19 cellular contexts compared by ENCODE assay signal in the genomic region with DNA sequence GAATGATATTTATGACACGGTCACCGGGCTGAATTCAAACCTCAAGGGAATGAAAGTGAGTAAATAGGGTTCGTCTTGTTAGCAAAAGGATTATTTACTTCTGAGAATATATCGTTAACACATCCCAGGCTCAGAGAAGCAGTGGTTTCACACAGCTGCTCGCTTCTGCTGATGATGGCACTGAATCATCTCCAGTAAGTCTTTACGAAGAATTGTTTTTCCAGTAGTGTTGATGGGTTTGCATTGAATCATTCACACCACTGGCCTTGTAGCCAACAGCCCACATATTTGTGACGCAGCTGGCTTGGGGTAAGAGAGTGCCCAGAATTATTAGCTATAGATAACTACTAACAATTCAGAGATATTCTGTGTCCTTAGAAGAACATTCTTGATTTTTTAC.
DNase-seq lines count a peak whose midpoint lies in the region; ATAC-seq and TF ChIP-seq lines count a peak whose summit lies in the region.
"Had no signal": no experiment of that assay in that cellular context is flagged by ENCODE, and none has a peak within 500 bp of the region (broad histone marks: within the 10 kb centered on the region; RNA-seq: fewer than 3 reads in every experiment).

No MANE protein-coding gene starts in this region.

- peaks cover 15% of the 10 kb centered on the region for H3K36me3 Mint-ChIP-seq in nephron progenitor cell (ENCODE audit: low read depth)
- H3K36me3 Mint-ChIP-seq: activated CD8-positive, alpha-beta memory T cell treated with anti-CD3 and anti-CD28 coated beads, Interleukin-2, amount 10 ng/mL, durations not matched to agents 7 days and 5 days; activated naive CD4-positive, alpha-beta T cell treated with anti-CD3 and anti-CD28 coated beads, Interleukin-2, amount 10 ng/mL, durations not matched to agents 7 days and 5 days had no signal

- H3K4me3 Mint-ChIP-seq in nephron progenitor cell, result no peak overlapping the region
- H3K4me3 Mint-ChIP-seq: activated CD4-positive, alpha-beta T cell treated with anti-CD3 and anti-CD28 coated beads, Interleukin-2, amount 10 ng/mL, durations not matched to agents 24 days and 14 days; activated CD8-positive, alpha-beta memory T cell treated with anti-CD3 and anti-CD28 coated beads, Interleukin-2, amount 10 ng/mL, durations not matched to agents 7 days and 5 days; activated naive CD4-positive, alpha-beta T cell treated with anti-CD3 and anti-CD28 coated beads, Interleukin-2, amount 10 ng/mL, durations not matched to agents 7 days and 5 days; activated T-cell treated with anti-CD3 and anti-CD28 coated beads, Interleukin-2, amount 50 U/mL, for 72 hours; HFFc6; T-helper 2 cell treated with Interferon-gamma antibody and Interleukin-4, amounts not matched to agents 5 μg/mL and 100 μg/mL, for 36 hours had no signal

- H3K4me1 Mint-ChIP-seq in nephron progenitor cell, result peaks cover 78% of the 10 kb centered on the region
- H3K4me1 Mint-ChIP-seq: activated CD4-positive, alpha-beta T cell treated with anti-CD3 and anti-CD28 coated beads, Interleukin-2, amount 10 ng/mL, durations not matched to agents 24 days and 14 days; activated CD8-positive, alpha-beta memory T cell treated with anti-CD3 and anti-CD28 coated beads, Interleukin-2, amount 10 ng/mL, durations not matched to agents 7 days and 5 days; activated naive CD4-positive, alpha-beta T cell treated with anti-CD3 and anti-CD28 coated beads, Interleukin-2, amount 10 ng/mL, durations not matched to agents 7 days and 5 days had no signal

- no peak overlapping the region for H3K4me3 ChIP-seq in fibroblast of villous mesenchyme (ENCODE audit: low read depth, low read length)
- H3K4me3 ChIP-seq: K562 had no signal

- no peaks in the 10 kb centered on the region for H3K9me3 Mint-ChIP-seq in nephron progenitor cell
- H3K9me3 Mint-ChIP-seq: activated CD4-positive, alpha-beta T cell treated with anti-CD3 and anti-CD28 coated beads, Interleukin-2, amount 10 ng/mL, durations not matched to agents 24 days and 14 days; activated naive CD4-positive, alpha-beta T cell treated with anti-CD3 and anti-CD28 coated beads, Interleukin-2, amount 10 ng/mL, durations not matched to agents 7 days and 5 days; activated T-cell treated with anti-CD3 and anti-CD28 coated beads, Interleukin-2, amount 50 U/mL, for 72 hours; T-helper 2 cell treated with Interferon-gamma antibody and Interleukin-4, amounts not matched to agents 5 μg/mL and 100 μg/mL, for 36 hours had no signal

- ATAC-seq in GM19023 (IDR thresholded peaks at IDR 0.05; ENCODE audit: unreplicated experiment), result no peak
- ATAC-seq: activated CD8-positive, alpha-beta memory T cell treated with anti-CD3 and anti-CD28 coated beads, Interleukin-2, amount 10 ng/mL, durations not matched to agents 7 days and 5 days; K562 had no signal

- DNase-seq in Daoy (ENCODE audit: low read depth), result peak; percentile 6
- DNase-seq in NCI-H69 (lab: John Stamatoyannopoulos, UW), result peak; percentile 60
- DNase-seq in fibroblast of villous mesenchyme (ENCODE audit: low read depth), result peak; percentile 38
- no peak for DNase-seq in nephron progenitor cell
- no peak for DNase-seq in activated gamma-delta T cell (lab: John Stamatoyannopoulos, UW)
- no peak for DNase-seq in NCI-H2171 treated with DMSO at 0.1 percent for 48 hours (lab: John Stamatoyannopoulos, UW)
- DNase-seq: activated CD4-positive, alpha-beta T cell treated with anti-CD3 and anti-CD28 coated beads, Interleukin-2, amount 10 ng/mL, durations not matched to agents 24 days and 14 days; activated CD8-positive, alpha-beta memory T cell treated with anti-CD3 and anti-CD28 coated beads, Interleukin-2, amount 10 ng/mL, durations not matched to agents 7 days and 5 days; activated naive CD4-positive, alpha-beta T cell treated with anti-CD3 and anti-CD28 coated beads, Interleukin-2, amount 10 ng/mL, durations not matched to agents 7 days and 5 days; activated T-cell treated with anti-CD3 and anti-CD28 coated beads, Interleukin-2, amount 50 U/mL, for 72 hours; amniotic stem cell; DMS 273 treated with DMSO at 0.1 percent for 48 hours; HFFc6; kidney glomerular epithelial cell; mammary epithelial cell; nucleus accumbens had no signal

- H3K27ac Mint-ChIP-seq in nephron progenitor cell, result peak overlapping the region; percentile 80
- H3K27ac Mint-ChIP-seq: activated CD4-positive, alpha-beta T cell treated with anti-CD3 and anti-CD28 coated beads, Interleukin-2, amount 10 ng/mL, durations not matched to agents 24 days and 14 days; activated CD8-positive, alpha-beta memory T cell treated with anti-CD3 and anti-CD28 coated beads, Interleukin-2, amount 10 ng/mL, durations not matched to agents 7 days and 5 days; activated naive CD4-positive, alpha-beta T cell treated with anti-CD3 and anti-CD28 coated beads, Interleukin-2, amount 10 ng/mL, durations not matched to agents 7 days and 5 days; activated T-cell treated with anti-CD3 and anti-CD28 coated beads, Interleukin-2, amount 50 U/mL, for 72 hours; HFFc6; T-helper 2 cell treated with Interferon-gamma antibody and Interleukin-4, amounts not matched to agents 5 μg/mL and 100 μg/mL, for 36 hours had no signal

- TF ChIP-seq CTCF in fibroblast of villous mesenchyme (IDR thresholded peaks at IDR 0.05; ENCODE audit: insufficient read depth, low read depth, low read length), result no peak
- no peak for TF ChIP-seq CTCF in nephron progenitor cell (IDR thresholded peaks at IDR 0.05)

- no peaks in the 10 kb centered on the region for H3K27me3 Mint-ChIP-seq in nephron progenitor cell (ENCODE audit: low read depth, poor library complexity)
- H3K27me3 Mint-ChIP-seq: activated naive CD4-positive, alpha-beta T cell treated with anti-CD3 and anti-CD28 coated beads, Interleukin-2, amount 10 ng/mL, durations not matched to agents 7 days and 5 days had no signal

Comparison
In these comparisons a context has a peak if more than half of its experiments do, and no peak if none do; other contexts are left out.
1. DNase-seq: peak in Daoy (single experiment), NCI-H69 (single experiment) and fibroblast of villous mesenchyme (single experiment); none in nephron progenitor cell (single experiment), activated gamma-delta T cell (single experiment) and NCI-H2171 treated with DMSO at 0.1 percent for 48 hours (single experiment).